Comparison of ENCODE assay signal across 20 cellular contexts in the genomic region with DNA sequence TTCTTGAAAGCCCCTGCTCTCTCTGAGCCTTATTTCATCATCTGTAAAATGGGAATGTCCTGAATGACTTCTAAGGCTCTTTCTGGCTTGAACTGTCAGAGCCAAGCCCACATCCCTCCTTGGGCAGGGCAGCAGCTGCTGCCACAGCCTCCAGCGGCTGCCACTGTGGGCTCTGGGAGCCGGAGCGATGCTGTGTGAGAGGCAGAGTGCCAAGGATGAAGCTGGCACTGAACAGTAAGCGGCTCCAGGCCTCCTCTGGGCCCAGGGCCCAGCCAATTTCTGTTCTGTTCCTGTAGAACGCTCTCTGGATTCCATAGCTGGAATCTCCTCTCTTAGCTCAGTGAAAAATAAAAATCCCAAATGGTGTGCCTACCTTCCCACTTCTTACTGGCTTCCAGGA. TPM values are rescaled to one million over a fixed set of nuclear protein-coding genes. Genes with fewer than 3 reads are reported as not detected.
DNase-seq lines count a peak whose midpoint lies in the region; ATAC-seq and TF ChIP-seq lines count a peak whose summit lies in the region.
"Had no signal": no experiment of that assay in that cellular context is flagged by ENCODE, and none has a peak within 500 bp of the region (broad histone marks: within the 10 kb centered on the region; RNA-seq: fewer than 3 reads in every experiment).

No MANE protein-coding gene starts in this region.

- H3K4me3 Mint-ChIP-seq in activated T-helper 17 cell treated with anti-CD3 and anti-CD28 coated beads, Interleukin-2, amount 50 U/mL, for 72 hours, result no peak overlapping the region
- H3K4me3 Mint-ChIP-seq: activated T-helper 1 cell treated with anti-CD3 and anti-CD28 coated beads, Interleukin-12 subunit alpha, Interleukin-12 subunit beta, Interleukin-2, Interleukin-4 antibody, amounts not matched to agents 30 ng/mL and 10 ng/mL and 1 ng/mL, durations not matched to agents 14 hours and 24 hours and 36 hours; nephron progenitor cell; stimulated activated memory B cell treated with anti-CD40 and anti-IgM and Interleukin-4, amounts not matched to agents 10 μg/mL and 1 μg/mL and 100 μg/mL, for 72 hours had no signal

- H3K27ac Mint-ChIP-seq in activated T-helper 17 cell treated with anti-CD3 and anti-CD28 coated beads, Interleukin-2, amount 50 U/mL, for 72 hours, result peak overlapping the region; percentile 76
- H3K27ac Mint-ChIP-seq: activated T-helper 1 cell treated with anti-CD3 and anti-CD28 coated beads, Interleukin-12 subunit alpha, Interleukin-12 subunit beta, Interleukin-2, Interleukin-4 antibody, amounts not matched to agents 30 ng/mL and 10 ng/mL and 1 ng/mL, durations not matched to agents 14 hours and 24 hours and 36 hours; nephron progenitor cell; stimulated activated memory B cell treated with anti-CD40 and anti-IgM and Interleukin-4, amounts not matched to agents 10 μg/mL and 1 μg/mL and 100 μg/mL, for 72 hours had no signal

- ATAC-seq in activated T-helper 17 cell treated with anti-CD3 and anti-CD28 coated beads, Interleukin-2, amount 50 U/mL, for 72 hours (replicated peaks), result no peak
- ATAC-seq in psoas muscle (peak in 3 of 4 donors; percentile 37 to 57 (median 45)), GM19351 (IDR thresholded peaks at IDR 0.05; ENCODE audit: unreplicated experiment) (no peak)
- ATAC-seq: stimulated activated memory B cell treated with anti-CD40 and anti-IgM and Interleukin-4, amounts not matched to agents 10 μg/mL and 1 μg/mL and 100 μg/mL, for 72 hours had no signal

- peaks cover 14% of the 10 kb centered on the region for H3K27me3 Mint-ChIP-seq in activated T-helper 17 cell treated with anti-CD3 and anti-CD28 coated beads, Interleukin-2, amount 50 U/mL, for 72 hours

- H3K36me3 ChIP-seq in left ventricle myocardium inferior (no peaks in the 10 kb centered on the region), psoas muscle (ENCODE audit: insufficient read depth in 1 of 2, low read depth in 1 of 2) (peaks cover 0 to 1% of the 10 kb centered on the region in 2 donors), esophagus squamous epithelium (peaks cover 0 to 4% (median 0%) of the 10 kb centered on the region in 3 donors), H7 (replicated peaks; ENCODE audit: control insufficient read depth, insufficient read depth, low read length) (no peaks in the 10 kb centered on the region)

- no peak for TF ChIP-seq POLR2A in lower leg skin (IDR thresholded peaks at IDR 0.05)
- TF ChIP-seq POLR2A in esophagus squamous epithelium (IDR thresholded peaks at IDR 0.05), result no peak

- 14 to 46% (median 29%) methylated on average over 5 of the region's 5 CpGs for WGBS in psoas muscle, 3 donors
- 49 to 58% methylated on average over 5 of the region's 5 CpGs for WGBS in lower leg skin, 2 donors
- 32 to 60% methylated on average over 1 to 5 of the region's 5 CpGs for WGBS in esophagus squamous epithelium, 2 donors

- no peaks in the 10 kb centered on the region for H3K9me3 ChIP-seq in left ventricle myocardium inferior (replicated peaks)
- no peaks in the 10 kb centered on the region for H3K9me3 ChIP-seq in psoas muscle
- no peaks in the 10 kb centered on the region for H3K9me3 ChIP-seq in esophagus squamous epithelium

- H3K9me3 Mint-ChIP-seq in activated T-helper 17 cell treated with anti-CD3 and anti-CD28 coated beads, Interleukin-2, amount 50 U/mL, for 72 hours, result no peaks in the 10 kb centered on the region
- H3K9me3 Mint-ChIP-seq: activated T-helper 1 cell treated with anti-CD3 and anti-CD28 coated beads, Interleukin-12 subunit alpha, Interleukin-12 subunit beta, Interleukin-2, Interleukin-4 antibody, amounts not matched to agents 30 ng/mL and 10 ng/mL and 1 ng/mL, durations not matched to agents 14 hours and 24 hours and 36 hours; nephron progenitor cell; stimulated activated memory B cell treated with anti-CD40 and anti-IgM and Interleukin-4, amounts not matched to agents 10 μg/mL and 1 μg/mL and 100 μg/mL, for 72 hours had no signal

- H3K4me1 Mint-ChIP-seq in activated T-helper 17 cell treated with anti-CD3 and anti-CD28 coated beads, Interleukin-2, amount 50 U/mL, for 72 hours, result peaks cover 11% of the 10 kb centered on the region

- H3K27me3 ChIP-seq in left ventricle myocardium inferior (ENCODE audit: low read depth) (peaks cover 32% of the 10 kb centered on the region), psoas muscle (ENCODE audit: insufficient read depth in 3 of 3, low read length in 2 of 3) (peaks cover 0 to 10% (median 1%) of the 10 kb centered on the region in 3 donors), esophagus squamous epithelium (peaks cover 0 to 44% (median 2%) of the 10 kb centered on the region in 4 donors), H7 (ENCODE audit: control insufficient read depth, insufficient read depth, low read length) (peaks cover 17% of the 10 kb centered on the region)

- intact Hi-C loops in left ventricle myocardium inferior (cut with micrococcal nuclease), result no loop called here
- intact Hi-C loops in psoas muscle (cut with DNase I), result no loop called here
- intact Hi-C loops in lower leg skin (cut with DNase I; ENCODE audit: low total_unique reads), result no loop called here
- intact Hi-C loops in esophagus squamous epithelium (cut with DNase I), result no loop called here

- H3K4me1 ChIP-seq in left ventricle myocardium inferior (peaks cover 24% of the 10 kb centered on the region), psoas muscle (peaks cover 17% of the 10 kb centered on the region), esophagus squamous epithelium (peaks cover 0 to 23% (median 0%) of the 10 kb centered on the region in 3 donors)

- peaks cover 6% of the 10 kb centered on the region for H3K36me3 Mint-ChIP-seq in activated T-helper 17 cell treated with anti-CD3 and anti-CD28 coated beads, Interleukin-2, amount 50 U/mL, for 72 hours (ENCODE audit: low read depth)

- DNase-seq in DMS 273 treated with DMSO at 0.1 percent for 48 hours (lab: John Stamatoyannopoulos, UW), result peak; percentile 46
- DNase-seq in left ventricle myocardium inferior, result peak; percentile 48
- no peak for DNase-seq in psoas muscle
- no peak for DNase-seq in lower leg skin (ENCODE audit: low spot score in 2 of 2)
- DNase-seq in esophagus squamous epithelium (lab: John Stamatoyannopoulos, UW), result no peak
- no peak for DNase-seq in H7
- DNase-seq: activated CD4-positive, alpha-beta T cell treated with anti-CD3 and anti-CD28 coated beads, Interleukin-2, amount 50 U/mL, for 48 hours; DMS79; erythroblast; HCEC 1CT; nephron progenitor cell had no signal

- H3K27ac ChIP-seq in left ventricle myocardium inferior (replicated peaks) (peak overlapping the region; percentile 80), psoas muscle (peak overlapping the region; percentile 16), esophagus squamous epithelium (no peak overlapping the region)
- H3K27ac ChIP-seq: coronary artery, SK-N-MC had no signal

- no peak for TF ChIP-seq CTCF in left ventricle myocardium inferior (IDR thresholded peaks at IDR 0.05; ENCODE audit: borderline replicate concordance)
- no peak for TF ChIP-seq CTCF in psoas muscle (IDR thresholded peaks at IDR 0.05)
- no peak for TF ChIP-seq CTCF in lower leg skin (IDR thresholded peaks at IDR 0.05)
- TF ChIP-seq CTCF in esophagus squamous epithelium (IDR thresholded peaks at IDR 0.05), result no peak

- H3K4me3 ChIP-seq in left ventricle myocardium inferior (no peak overlapping the region), psoas muscle (no peak overlapping the region), lower leg skin (ENCODE audit: low read depth, poor library complexity, severe bottlenecking) (no peak overlapping the region), esophagus squamous epithelium (no peak overlapping the region), H7 (ENCODE audit: insufficient read depth, low read depth, low read length) (no peak overlapping the region)
- H3K4me3 ChIP-seq: coronary artery, SK-N-MC had no signal

RNA-seq across cellular contexts. Expression of a gene that starts 4.4 kb away (rescaled TPM):
- total RNA-seq in activated T-helper 17 cell treated with anti-CD3 and anti-CD28 coated beads, Interleukin-2, amount 50 U/mL, for 72 hours, result under 1 TPM; 0.15 to 0.19 TPM
- total RNA-seq in left ventricle myocardium inferior (1.2 TPM), psoas muscle (under 1 TPM in 1 of 4 donors, not detected in 3; 0.19 TPM), lower leg skin (under 1 TPM; 0.17 to 0.84 (median 0.28) TPM), esophagus squamous epithelium (under 1 TPM in 1 of 4 donors, not detected in 3; 0.11 TPM)
- under 1 TPM in 2 of 3 donors, not detected in 1; 0.03 to 0.04 TPM for polyA plus RNA-seq in psoas muscle
- 0.03 TPM in 1 of 2 replicates, not detected in the other for total RNA-seq in H7 (2014; rRNA removed; shearing (Covaris generic))
- total RNA-seq: liver, ureter had no signal
- polyA plus RNA-seq: BJ, liver had no signal

RNA-seq across cellular contexts. Expression of a gene that starts 12.1 kb away (rescaled TPM):
- total RNA-seq in activated T-helper 17 cell treated with anti-CD3 and anti-CD28 coated beads, Interleukin-2, amount 50 U/mL, for 72 hours, result 10 to 100 TPM; 44.1 to 46.7 TPM
- 34.1 TPM for total RNA-seq in left ventricle myocardium inferior
- total RNA-seq in psoas muscle, result 10 to 100 TPM; 17.7 to 34.5 (median 27.0) TPM
- polyA plus RNA-seq in psoas muscle, result 10 to 100 TPM; 33.2 to 43.5 (median 42.8) TPM
- total RNA-seq in lower leg skin, result 100 to 1,000 TPM; 108 to 189 (median 123) TPM
- total RNA-seq in esophagus squamous epithelium, result 100 to 1,000 TPM in 1 of 4 donors, 10 to 100 TPM in 3; 53.3 to 113 (median 60.9) TPM
- 20.9 and 30.4 TPM in 2 replicates for total RNA-seq in H7 (2014; rRNA removed; shearing (Covaris generic))

RNA-seq across cellular contexts. Expression of a gene that starts 18.2 kb away (rescaled TPM):
- total RNA-seq in activated T-helper 17 cell treated with anti-CD3 and anti-CD28 coated beads, Interleukin-2, amount 50 U/mL, for 72 hours, result 1 to 10 TPM in 1 of 2 donors, under 1 TPM in 1; 0.82 to 1.6 TPM
- total RNA-seq in left ventricle myocardium inferior (8.1 TPM), psoas muscle (under 1 TPM in 2 of 4 donors, not detected in 2; 0.36 to 0.66 TPM), lower leg skin (1 to 10 TPM in 1 of 4 donors, under 1 TPM in 1, not detected in 2; 0.29 to 1.3 TPM), esophagus squamous epithelium (under 1 TPM in 1 of 4 donors, not detected in 3; 0.18 TPM)
- polyA plus RNA-seq in psoas muscle, result not detected
- total RNA-seq in H7 (2014; rRNA removed; shearing (Covaris generic)), result not detected in 2 replicates
- total RNA-seq: ureter had no signal
- polyA plus RNA-seq: BJ, liver had no signal

RNA-seq across cellular contexts. Expression of a gene that starts 42.3 kb away (rescaled TPM):
- total RNA-seq in activated T-helper 17 cell treated with anti-CD3 and anti-CD28 coated beads, Interleukin-2, amount 50 U/mL, for 72 hours, result 100 to 1,000 TPM in 1 of 2 donors, 10 to 100 TPM in 1; 87.1 to 111 TPM
- total RNA-seq in left ventricle myocardium inferior, result 40.7 TPM
- 10 to 100 TPM; 32.1 to 67.3 (median 52.6) TPM for total RNA-seq in psoas muscle
- 10 to 100 TPM; 40.2 to 73.6 (median 48.6) TPM for polyA plus RNA-seq in psoas muscle
- total RNA-seq in lower leg skin, result 100 to 1,000 TPM in 3 of 4 donors, 10 to 100 TPM in 1; 97.2 to 134 (median 107) TPM
- 100 to 1,000 TPM in 1 of 4 donors, 10 to 100 TPM in 3; 65.8 to 131 (median 88.7) TPM for total RNA-seq in esophagus squamous epithelium
- 20.8 and 22.6 TPM in 2 replicates for total RNA-seq in H7 (2014; rRNA removed; shearing (Covaris generic))

RNA-seq across cellular contexts. Expression of a gene that starts 49.0 kb away (rescaled TPM):
- 100 to 1,000 TPM; 176 to 316 TPM for total RNA-seq in activated T-helper 17 cell treated with anti-CD3 and anti-CD28 coated beads, Interleukin-2, amount 50 U/mL, for 72 hours
- total RNA-seq in left ventricle myocardium inferior (34.0 TPM), psoas muscle (10 to 100 TPM; 15.5 to 23.8 (median 17.9) TPM), lower leg skin (10 to 100 TPM; 37.6 to 47.3 (median 45.4) TPM), esophagus squamous epithelium (100 to 1,000 TPM in 1 of 4 donors, 10 to 100 TPM in 3; 30.6 to 130 (median 45.2) TPM)
- 10 to 100 TPM; 12.2 to 29.6 (median 15.1) TPM for polyA plus RNA-seq in psoas muscle
- 31.8 and 34.8 TPM in 2 replicates for total RNA-seq in H7 (2014; rRNA removed; shearing (Covaris generic))

Comparison
In these comparisons a context has a peak if more than half of its experiments do, and no peak if none do; other contexts are left out.
1. DNase-seq: peak in DMS 273 treated with DMSO at 0.1 percent for 48 hours (single experiment) and left ventricle myocardium inferior (single experiment); none in psoas muscle (0 of 2), lower leg skin (0 of 2), esophagus squamous epithelium (single experiment) and H7 (single experiment).
2. ATAC-seq: peak in psoas muscle (3 of 4); none in activated T-helper 17 cell treated with anti-CD3 and anti-CD28 coated beads, Interleukin-2, amount 50 U/mL, for 72 hours (single experiment) and GM19351 (single experiment).
3. H3K27ac ChIP-seq: peak in left ventricle myocardium inferior (single experiment) and psoas muscle (single experiment); none in esophagus squamous epithelium (0 of 4).